ENCODE assay signal across 8 cellular contexts in genomic region chr11:64865286-64866172, GRCh38. TPM values are rescaled to one million over a fixed set of nuclear protein-coding genes. Genes with fewer than 3 reads are reported as not detected.
A peak's percentile ranks its signal among the peaks of the same experiment; 100 is the strongest.
DNase-seq lines count a peak whose midpoint lies in the region; ATAC-seq and TF ChIP-seq lines count a peak whose summit lies in the region.

No MANE protein-coding gene starts in this region.

- peak overlapping the region; percentile 17 for H3K4me3 ChIP-seq in lower lobe of right lung
- no peak overlapping the region for H3K4me3 ChIP-seq in uterus

- H3K4me1 ChIP-seq in lower lobe of right lung, result peaks cover 98% of the 10 kb centered on the region
- H3K4me1 ChIP-seq in uterus, result peaks cover 15 to 50% of the 10 kb centered on the region in 2 donors

- TF ChIP-seq POLR2A in GM18505 (IDR thresholded peaks at IDR 0.05; ENCODE audit: borderline replicate concordance, extremely low read depth, insufficient read depth, insufficient read length) (no peak), uterus (IDR thresholded peaks at IDR 0.05) (no peak)

- in situ Hi-C loops in KBM-7 (cut with MboI; ENCODE audit: low pct_unique_long_range_greater_than_20kb, low sequenced_read_pairs), result no loop called here

- TF ChIP-seq CTCF in lower lobe of right lung (IDR thresholded peaks at IDR 0.05) (no peak), uterus (IDR thresholded peaks at IDR 0.05) (no peak), omental fat pad (IDR thresholded peaks at IDR 0.05) (no peak)

- peaks cover 12% of the 10 kb centered on the region for H3K9me3 Mint-ChIP-seq in activated naive CD8-positive, alpha-beta T cell treated with anti-CD3 and anti-CD28 coated beads for 36 hours

- peak overlapping the region; percentile 83 for H3K27ac ChIP-seq in lower lobe of right lung
- peak overlapping the region; percentile 93 to 97 for H3K27ac ChIP-seq in uterus

- H3K4me1 Mint-ChIP-seq in activated naive CD8-positive, alpha-beta T cell treated with anti-CD3 and anti-CD28 coated beads for 36 hours, result peaks cover 85% of the 10 kb centered on the region

- no peak for DNase-seq in activated naive CD8-positive, alpha-beta T cell treated with anti-CD3 and anti-CD28 coated beads for 36 hours
- no peak for DNase-seq in lower lobe of right lung
- no peak for DNase-seq in uterus
- DNase-seq in KBM-7, result no peak
- DNase-seq in omental fat pad (ENCODE audit: low spot score), result no peak

- H3K9me3 ChIP-seq in lower lobe of right lung (no peaks in the 10 kb centered on the region), uterus (no peaks in the 10 kb centered on the region)

- peak overlapping the region; percentile 75 for H3K4me3 Mint-ChIP-seq in activated naive CD8-positive, alpha-beta T cell treated with anti-CD3 and anti-CD28 coated beads for 36 hours

- H3K27me3 Mint-ChIP-seq in activated naive CD8-positive, alpha-beta T cell treated with anti-CD3 and anti-CD28 coated beads for 36 hours, result no peaks in the 10 kb centered on the region

- peaks cover 9% of the 10 kb centered on the region for H3K36me3 ChIP-seq in lower lobe of right lung
- no peaks in the 10 kb centered on the region for H3K36me3 ChIP-seq in uterus

- ATAC-seq in GM18505 (IDR thresholded peaks at IDR 0.05; ENCODE audit: unreplicated experiment), result peak; percentile 24
- peak; percentile 34 for ATAC-seq in HG03439 (IDR thresholded peaks at IDR 0.05; ENCODE audit: unreplicated experiment)
- no peak for ATAC-seq in lower lobe of right lung
- no peak for ATAC-seq in HG03521 (IDR thresholded peaks at IDR 0.05; ENCODE audit: unreplicated experiment)
- ATAC-seq in omental fat pad (ENCODE audit: low FRiP score), result no peak

- intact Hi-C loops in lower lobe of right lung (cut with DNase I) (no loop called here), uterus (cut with DNase I; ENCODE audit: low total_unique reads) (no loop called here)

- H3K27me3 ChIP-seq in lower lobe of right lung (ENCODE audit: low read depth) (no peaks in the 10 kb centered on the region), uterus (no peaks in the 10 kb centered on the region)

- H3K36me3 Mint-ChIP-seq in activated naive CD8-positive, alpha-beta T cell treated with anti-CD3 and anti-CD28 coated beads for 36 hours, result peaks cover 39% of the 10 kb centered on the region

- peak overlapping the region; percentile 98 for H3K27ac Mint-ChIP-seq in activated naive CD8-positive, alpha-beta T cell treated with anti-CD3 and anti-CD28 coated beads for 36 hours

RNA-seq across cellular contexts. Expression of gene EHD1, which starts 12.9 kb away (rescaled TPM):
- 100 to 1,000 TPM; 103 to 112 TPM for total RNA-seq in activated naive CD8-positive, alpha-beta T cell treated with anti-CD3 and anti-CD28 coated beads for 36 hours
- total RNA-seq in lower lobe of right lung (73.4 TPM), uterus (10 to 100 TPM in 3 of 4 donors, 1 to 10 TPM in 1; 3.5 to 78.7 (median 36.9) TPM), omental fat pad (100 to 1,000 TPM in 2 of 4 donors, 10 to 100 TPM in 2; 66.4 to 226 (median 94.8) TPM)

RNA-seq across cellular contexts. Expression of gene CDC42BPG, which starts 21.1 kb away (rescaled TPM):
- total RNA-seq in activated naive CD8-positive, alpha-beta T cell treated with anti-CD3 and anti-CD28 coated beads for 36 hours, result under 1 TPM; 0.46 to 0.54 TPM
- total RNA-seq in lower lobe of right lung (16.3 TPM), uterus (1 to 10 TPM in 1 of 4 donors, under 1 TPM in 3; under 0.01 to 2.7 (median 0.30) TPM), omental fat pad (under 1 TPM; 0.19 to 0.48 (median 0.42) TPM)

RNA-seq across cellular contexts. Expression of gene ATG2A, which starts 51.5 kb away (rescaled TPM):
- total RNA-seq in activated naive CD8-positive, alpha-beta T cell treated with anti-CD3 and anti-CD28 coated beads for 36 hours, result 10 to 100 TPM; 17.3 to 18.0 TPM
- total RNA-seq in lower lobe of right lung (21.7 TPM), uterus (10 to 100 TPM in 3 of 4 donors, 1 to 10 TPM in 1; 6.8 to 39.6 (median 18.4) TPM), omental fat pad (10 to 100 TPM; 20.3 to 34.8 (median 22.2) TPM)

RNA-seq across cellular contexts. Expression of gene MEN1, which starts 55.2 kb away (rescaled TPM):
- 10 to 100 TPM; 35.8 to 37.0 TPM for total RNA-seq in activated naive CD8-positive, alpha-beta T cell treated with anti-CD3 and anti-CD28 coated beads for 36 hours
- total RNA-seq in lower lobe of right lung (22.7 TPM), uterus (10 to 100 TPM in 2 of 4 donors, 1 to 10 TPM in 2; 3.8 to 26.2 (median 14.9) TPM), omental fat pad (10 to 100 TPM in 3 of 4 donors, 1 to 10 TPM in 1; 7.3 to 20.2 (median 12.2) TPM)

RNA-seq across cellular contexts. Expression of gene PPP2R5B, which starts 59.0 kb away (rescaled TPM):
- 10 to 100 TPM; 11.3 to 11.4 TPM for total RNA-seq in activated naive CD8-positive, alpha-beta T cell treated with anti-CD3 and anti-CD28 coated beads for 36 hours
- total RNA-seq in lower lobe of right lung (23.9 TPM), uterus (10 to 100 TPM in 2 of 4 donors, 1 to 10 TPM in 2; 6.7 to 23.4 (median 13.0) TPM), omental fat pad (10 to 100 TPM in 3 of 4 donors, 1 to 10 TPM in 1; 7.8 to 20.3 (median 12.4) TPM)

Comparison
In these comparisons a context has a peak if more than half of its experiments do, and no peak if none do; other contexts are left out.
1. ATAC-seq: peak in GM18505 (single experiment) and HG03439 (single experiment); none in lower lobe of right lung (0 of 2), HG03521 (single experiment) and omental fat pad (single experiment).